Comparison of ENCODE assay signal across 24 cellular contexts in genomic region chr3:134965849-134966248, GRCh38.
DNase-seq lines count a peak whose midpoint lies in the region; ATAC-seq and TF ChIP-seq lines count a peak whose summit lies in the region.
"Had no signal": no experiment of that assay in that cellular context is flagged by ENCODE, and none has a peak within 500 bp of the region (broad histone marks: within the 10 kb centered on the region; RNA-seq: fewer than 3 reads in every experiment).

No MANE protein-coding gene starts in this region.

- H3K4me3 Mint-ChIP-seq in endodermal cell: no peak overlapping the region
- no peak overlapping the region for H3K4me3 Mint-ChIP-seq in effector memory CD8-positive, alpha-beta T cell
- H3K4me3 Mint-ChIP-seq: activated T-cell treated with anti-CD3 and anti-CD28 coated beads, Interleukin-2, amount 50 U/mL, for 72 hours; naive B cell; stimulated activated naive B cell treated with anti-CD40 and anti-IgM and Interleukin-4, amounts not matched to agents 10 μg/mL and 1 μg/mL and 100 μg/mL, for 72 hours had no signal

- no peak for ATAC-seq in effector memory CD8-positive, alpha-beta T cell (replicated peaks)
- ATAC-seq: activated CD4-positive, CD25-positive, alpha-beta regulatory T cell treated with anti-CD3 and anti-CD28 coated beads, Interleukin-2, amount 50 U/mL, for 24 hours; activated T-cell treated with anti-CD3 and anti-CD28 coated beads, Interleukin-2, amount 50 U/mL, for 72 hours; heart right ventricle; stimulated activated naive B cell treated with anti-CD40 and anti-IgM and Interleukin-4, amounts not matched to agents 10 μg/mL and 1 μg/mL and 100 μg/mL, for 72 hours; upper lobe of right lung had no signal

- peaks cover 13% of the 10 kb centered on the region for H3K27me3 Mint-ChIP-seq in endodermal cell (ENCODE audit: insufficient read depth)
- peaks cover 0 to 29% of the 10 kb centered on the region in 2 donors for H3K27me3 Mint-ChIP-seq in effector memory CD8-positive, alpha-beta T cell

- no peak for TF ChIP-seq POLR2A in thyroid gland (IDR thresholded peaks at IDR 0.05)

- no peaks in the 10 kb centered on the region for H3K9me3 ChIP-seq in endodermal cell (ENCODE audit: control insufficient read depth, low read length)
- no peaks in the 10 kb centered on the region for H3K9me3 ChIP-seq in thyroid gland
- H3K9me3 ChIP-seq: upper lobe of right lung had no signal

- TF ChIP-seq CTCF in endodermal cell (conservative IDR thresholded peaks at IDR 0.05) (no peak), thyroid gland (IDR thresholded peaks at IDR 0.05) (no peak)

- H3K27ac ChIP-seq in endodermal cell (ENCODE audit: low read depth, low read length) (peak overlapping the region; percentile 50), thyroid gland (no peak overlapping the region)
- H3K27ac ChIP-seq: heart right ventricle, upper lobe of right lung had no signal

- WGBS in endodermal cell (ENCODE audit: insufficient coverage in 1 of 2, insufficient read length in 1 of 2), 2 experiments: 84 to 100% methylated on average over 1 to 2 of the region's 2 CpGs
- 92 to 93% methylated on average over 2 of the region's 2 CpGs for WGBS in thyroid gland, 2 donors

- peaks cover 3% of the 10 kb centered on the region for H3K9me3 Mint-ChIP-seq in endodermal cell
- peaks cover 0 to 3% of the 10 kb centered on the region in 2 donors for H3K9me3 Mint-ChIP-seq in effector memory CD8-positive, alpha-beta T cell
- H3K9me3 Mint-ChIP-seq: activated T-cell treated with anti-CD3 and anti-CD28 coated beads, Interleukin-2, amount 50 U/mL, for 72 hours had no signal

- no peak overlapping the region for H3K4me3 ChIP-seq in endodermal cell (ENCODE audit: low read length)
- no peak overlapping the region for H3K4me3 ChIP-seq in thyroid gland (replicated peaks in 1 of 3)
- H3K4me3 ChIP-seq: dorsolateral prefrontal cortex, heart right ventricle, upper lobe of right lung had no signal

- DNase-seq in NCI-H345 (lab: John Stamatoyannopoulos, UW): peak; percentile 17
- DNase-seq in NCI-H345 treated with DMSO at 0.1 percent for 48 hours (lab: John Stamatoyannopoulos, UW; ENCODE audit: unreplicated experiment): no peak
- peak; percentile 15 for DNase-seq in NCI-H2196 treated with DMSO at 0.1 percent for 48 hours (lab: John Stamatoyannopoulos, UW; ENCODE audit: unreplicated experiment)
- peak; percentile 31 for DNase-seq in endodermal cell
- DNase-seq in effector memory CD8-positive, alpha-beta T cell: no peak
- DNase-seq in amniotic stem cell (lab: John Stamatoyannopoulos, UW): no peak
- no peak for DNase-seq in D341Med (ENCODE audit: low spot score)
- no peak for DNase-seq in thyroid gland
- DNase-seq: activated CD4-positive, alpha-beta T cell treated with anti-CD3 and anti-CD28 coated beads, Interleukin-2, amount 50 U/mL, for 48 hours; activated T-cell treated with anti-CD3 and anti-CD28 coated beads, Interleukin-2, amount 50 U/mL, for 72 hours; Calu3; foreskin melanocyte; HCEC 1CT; heart right ventricle; KG1; midbrain; naive B cell; NCI-H1105 treated with DMSO at 0.1 percent for 48 hours; NCI-H524 treated with DMSO at 0.1 percent for 48 hours; SHP77; stimulated activated naive B cell treated with anti-CD40 and anti-IgM and Interleukin-4, amounts not matched to agents 10 μg/mL and 1 μg/mL and 100 μg/mL, for 72 hours; upper lobe of right lung had no signal

- no peaks in the 10 kb centered on the region for H3K36me3 Mint-ChIP-seq in endodermal cell (ENCODE audit: low read depth)
- H3K36me3 Mint-ChIP-seq in effector memory CD8-positive, alpha-beta T cell (ENCODE audit: insufficient read depth): no peaks in the 10 kb centered on the region
- H3K36me3 Mint-ChIP-seq: naive B cell; stimulated activated naive B cell treated with anti-CD40 and anti-IgM and Interleukin-4, amounts not matched to agents 10 μg/mL and 1 μg/mL and 100 μg/mL, for 72 hours had no signal

- H3K9ac ChIP-seq in endodermal cell (ENCODE audit: extremely low read depth, low read length, poor library complexity, severe bottlenecking): no peak overlapping the region

- H3K27me3 ChIP-seq in endodermal cell (ENCODE audit: control insufficient read depth, insufficient read depth, low read length, poor library complexity, severe bottlenecking) (peaks cover 7% of the 10 kb centered on the region), thyroid gland (no peaks in the 10 kb centered on the region)
- H3K27me3 ChIP-seq: dorsolateral prefrontal cortex, heart right ventricle, upper lobe of right lung had no signal

- no peaks in the 10 kb centered on the region for H3K4me1 ChIP-seq in endodermal cell (ENCODE audit: control insufficient read depth, insufficient read depth, low read length)
- H3K4me1 ChIP-seq in thyroid gland: no peaks in the 10 kb centered on the region
- H3K4me1 ChIP-seq: heart right ventricle, upper lobe of right lung had no signal

- intact Hi-C loops in thyroid gland (cut with DNase I): no loop called here

- H3K27ac Mint-ChIP-seq in endodermal cell: no peak overlapping the region
- no peak overlapping the region for H3K27ac Mint-ChIP-seq in effector memory CD8-positive, alpha-beta T cell
- H3K27ac Mint-ChIP-seq: activated T-cell treated with anti-CD3 and anti-CD28 coated beads, Interleukin-2, amount 50 U/mL, for 72 hours; naive B cell; stimulated activated naive B cell treated with anti-CD40 and anti-IgM and Interleukin-4, amounts not matched to agents 10 μg/mL and 1 μg/mL and 100 μg/mL, for 72 hours had no signal

- H3K36me3 ChIP-seq in endodermal cell (ENCODE audit: control insufficient read depth, insufficient read depth, low read length): no peaks in the 10 kb centered on the region
- H3K36me3 ChIP-seq in thyroid gland: no peaks in the 10 kb centered on the region
- H3K36me3 ChIP-seq: heart right ventricle, upper lobe of right lung had no signal

- H3K4me1 Mint-ChIP-seq in endodermal cell: peaks cover 5% of the 10 kb centered on the region
- no peaks in the 10 kb centered on the region for H3K4me1 Mint-ChIP-seq in effector memory CD8-positive, alpha-beta T cell (ENCODE audit: low read depth in 2 of 2)
- H3K4me1 Mint-ChIP-seq: naive B cell; stimulated activated naive B cell treated with anti-CD40 and anti-IgM and Interleukin-4, amounts not matched to agents 10 μg/mL and 1 μg/mL and 100 μg/mL, for 72 hours had no signal

Comparison
In these comparisons a context has a peak if more than half of its experiments do, and no peak if none do; other contexts are left out.
1. DNase-seq: peak in NCI-H345 (single experiment), NCI-H2196 treated with DMSO at 0.1 percent for 48 hours (single experiment) and endodermal cell (single experiment); none in NCI-H345 treated with DMSO at 0.1 percent for 48 hours (single experiment), effector memory CD8-positive, alpha-beta T cell (0 of 3), amniotic stem cell (single experiment), D341Med (single experiment) and thyroid gland (0 of 2).